ENCODE assay signal across 8 cellular contexts in genomic region chr3:46948830-46949671, GRCh38. TPM values are rescaled to one million over a fixed set of nuclear protein-coding genes. Genes with fewer than 3 reads are reported as not detected.
DNase-seq lines count a peak whose midpoint lies in the region; ATAC-seq and TF ChIP-seq lines count a peak whose summit lies in the region.

No MANE protein-coding gene starts in this region.

- H3K4me3 ChIP-seq in CD8-positive, alpha-beta memory T cell (ENCODE audit: low read length) = peak overlapping the region; percentile 19
- H3K4me3 ChIP-seq in left ventricle myocardium inferior = no peak overlapping the region
- H3K4me3 ChIP-seq in suprapubic skin = no peak overlapping the region

- intact Hi-C loops in left ventricle myocardium inferior (cut with micrococcal nuclease) = no loop called here

- no peak for TF ChIP-seq POLR2A in suprapubic skin (IDR thresholded peaks at IDR 0.05)

- peak overlapping the region; percentile 86 to 100 (median 98) for H3K27ac Mint-ChIP-seq in CD8-positive, alpha-beta memory T cell

- H3K27me3 ChIP-seq in CD8-positive, alpha-beta memory T cell (ENCODE audit: insufficient read depth, low read length, poor library complexity, severe bottlenecking) = no peaks in the 10 kb centered on the region
- H3K27me3 ChIP-seq in left ventricle myocardium inferior (ENCODE audit: low read depth) (no peaks in the 10 kb centered on the region), suprapubic skin (no peaks in the 10 kb centered on the region)

- H3K9me3 ChIP-seq in CD8-positive, alpha-beta memory T cell (ENCODE audit: low read length) = no peaks in the 10 kb centered on the region
- H3K9me3 ChIP-seq in left ventricle myocardium inferior (replicated peaks) (no peaks in the 10 kb centered on the region), suprapubic skin (no peaks in the 10 kb centered on the region)

- no peaks in the 10 kb centered on the region for H3K27me3 Mint-ChIP-seq in CD8-positive, alpha-beta memory T cell

- peak overlapping the region; percentile 76 for H3K27ac ChIP-seq in CD8-positive, alpha-beta memory T cell (ENCODE audit: low read depth, low read length)
- H3K27ac ChIP-seq in left ventricle myocardium inferior (replicated peaks) (peak overlapping the region; percentile 92), suprapubic skin (peak overlapping the region; percentile 89)

- peak; percentile 46 for ATAC-seq in GM21723 (IDR thresholded peaks at IDR 0.05; ENCODE audit: unreplicated experiment)
- ATAC-seq in GM21360 (IDR thresholded peaks at IDR 0.05; ENCODE audit: unreplicated experiment) = no peak

- H3K36me3 Mint-ChIP-seq in CD8-positive, alpha-beta memory T cell = peaks cover 0 to 17% (median 0%) of the 10 kb centered on the region in 3 donors

- WGBS in suprapubic skin = 33% methylated on average over 5 of the region's 6 CpGs

- peak overlapping the region; percentile 45 to 86 (median 79) for H3K4me3 Mint-ChIP-seq in CD8-positive, alpha-beta memory T cell

- no peaks in the 10 kb centered on the region for H3K36me3 ChIP-seq in CD8-positive, alpha-beta memory T cell (ENCODE audit: insufficient read depth, low read length)
- H3K36me3 ChIP-seq in left ventricle myocardium inferior (no peaks in the 10 kb centered on the region), suprapubic skin (no peaks in the 10 kb centered on the region)

- POLR2A ChIA-PET in CD8-positive, alpha-beta memory T cell (lab: Charles Lee) = interaction anchor here (1.6 to 2.8 kb wide), 2 partner anchors 8 to 31 kb away, joined by 3 to 16 read pairs; partner anchors contain the start of gene NBEAL2

- peak in 1 of 5 donors; percentile 16 for DNase-seq in CD8-positive, alpha-beta memory T cell
- DNase-seq in SKM-1 (lab: John Stamatoyannopoulos, UW; ENCODE audit: unreplicated experiment) (peak; percentile 49), left ventricle myocardium inferior (peak; percentile 48), suprapubic skin (ENCODE audit: low spot score in 2 of 2) (no peak), NCI-H2081 (lab: John Stamatoyannopoulos, UW) (no peak), NCI-H345 (lab: John Stamatoyannopoulos, UW) (no peak)

- H3K4me1 Mint-ChIP-seq in CD8-positive, alpha-beta memory T cell = peaks cover 86 to 95% (median 93%) of the 10 kb centered on the region in 3 donors

- TF ChIP-seq CTCF in left ventricle myocardium inferior (IDR thresholded peaks at IDR 0.05; ENCODE audit: borderline replicate concordance) (no peak), suprapubic skin (IDR thresholded peaks at IDR 0.05) (no peak)

- CTCF ChIA-PET in CD8-positive, alpha-beta memory T cell (lab: Charles Lee) = interaction anchor here (0.8 kb wide), 2 partner anchors 26 to 28 kb away, joined by 3 read pairs; partner anchors contain the start of gene CCDC12

- H3K4me1 ChIP-seq in CD8-positive, alpha-beta memory T cell (ENCODE audit: insufficient read depth, low read length) = peaks cover 96% of the 10 kb centered on the region
- peaks cover 98% of the 10 kb centered on the region for H3K4me1 ChIP-seq in left ventricle myocardium inferior
- peaks cover 85% of the 10 kb centered on the region for H3K4me1 ChIP-seq in suprapubic skin

- no peaks in the 10 kb centered on the region for H3K9me3 Mint-ChIP-seq in CD8-positive, alpha-beta memory T cell

- no peak for TF ChIP-seq EP300 in suprapubic skin (IDR thresholded peaks at IDR 0.05)

RNA-seq across cellular contexts. Expression of gene CCDC12, which starts 27.5 kb away (rescaled TPM):
- 10 to 100 TPM; 56.4 to 59.8 TPM for total RNA-seq in CD8-positive, alpha-beta memory T cell
- 114 TPM for polyA plus RNA-seq in CD8-positive, alpha-beta memory T cell
- total RNA-seq in left ventricle myocardium inferior = 31.0 TPM
- total RNA-seq in suprapubic skin = 10 to 100 TPM; 56.1 to 86.8 (median 81.6) TPM

RNA-seq across cellular contexts. Expression of gene NBEAL2, which starts 30.4 kb away (rescaled TPM):
- 10 to 100 TPM; 76.2 to 83.5 TPM for total RNA-seq in CD8-positive, alpha-beta memory T cell
- polyA plus RNA-seq in CD8-positive, alpha-beta memory T cell = 12.8 TPM
- 12.6 TPM for total RNA-seq in left ventricle myocardium inferior
- total RNA-seq in suprapubic skin = 100 to 1,000 TPM; 317 to 865 (median 347) TPM

Comparison
In these comparisons a context has a peak if more than half of its experiments do, and no peak if none do; other contexts are left out.
1. DNase-seq: peak in SKM-1 (single experiment) and left ventricle myocardium inferior (single experiment); none in suprapubic skin (0 of 2), NCI-H2081 (0 of 2) and NCI-H345 (single experiment).
2. Peak in every context shown above with its lines, with median percentiles within 50 percentile points of each other: H3K27ac ChIP-seq.